Comparison of ENCODE assay signal across 10 cellular contexts in genomic region chr2:113211226-113212105, GRCh38. TPM values are rescaled to one million over a fixed set of nuclear protein-coding genes. Genes with fewer than 3 reads are reported as not detected.
A peak's percentile ranks its signal among the peaks of the same experiment; 100 is the strongest.
DNase-seq lines count a peak whose midpoint lies in the region; ATAC-seq and TF ChIP-seq lines count a peak whose summit lies in the region.
"Had no signal": no experiment of that assay in that cellular context is flagged by ENCODE, and none has a peak within 500 bp of the region (broad histone marks: within the 10 kb centered on the region; RNA-seq: fewer than 3 reads in every experiment).

No MANE protein-coding gene starts in this region.

- TF ChIP-seq CTCF in HFFc6 (IDR thresholded peaks at IDR 0.05) (no peak), breast epithelium (IDR thresholded peaks at IDR 0.05) (no peak), tibial nerve (IDR thresholded peaks at IDR 0.05) (no peak), Calu3 (IDR thresholded peaks at IDR 0.05; ENCODE audit: unreplicated experiment) (no peak)

- H3K36me3 Mint-ChIP-seq in HFFc6 (ENCODE audit: low read depth) (no peaks in the 10 kb centered on the region), Calu3 (ENCODE audit: insufficient read depth, unreplicated experiment) (no peaks in the 10 kb centered on the region)
- no peaks in the 10 kb centered on the region for H3K36me3 Mint-ChIP-seq in activated naive CD4-positive, alpha-beta T cell treated with anti-CD3 and anti-CD28 coated beads, Interleukin-2, amount 10 ng/mL, durations not matched to agents 7 days and 5 days

- intact Hi-C loops in breast epithelium (cut with DNase I; ENCODE audit: low total_unique reads) = no loop called here
- intact Hi-C loops in left colon (cut with DNase I, micrococcal nuclease) = no loop called here
- intact Hi-C loops in Calu3 (cut with micrococcal nuclease; ENCODE audit: unreplicated experiment) = no loop called here

- H3K27ac ChIP-seq in breast epithelium (peak overlapping the region; percentile 52 to 56), tibial nerve (peak overlapping the region; percentile 60 to 86 (median 73))

- TF ChIP-seq POLR2A in breast epithelium (IDR thresholded peaks at IDR 0.05) = no peak
- no peak for TF ChIP-seq POLR2A in tibial nerve (IDR thresholded peaks at IDR 0.05)

- peak overlapping the region; percentile 21 for H3K4me3 Mint-ChIP-seq in HFFc6
- H3K4me3 Mint-ChIP-seq in activated naive CD4-positive, alpha-beta T cell treated with anti-CD3 and anti-CD28 coated beads, Interleukin-2, amount 10 ng/mL, durations not matched to agents 7 days and 5 days = no peak overlapping the region
- no peak overlapping the region for H3K4me3 Mint-ChIP-seq in Calu3 (ENCODE audit: low read depth, unreplicated experiment)

- TF ChIP-seq EP300 in tibial nerve (IDR thresholded peaks at IDR 0.05) = peak in 1 of 2 donors; percentile 66

- H3K27me3 ChIP-seq in breast epithelium = no peaks in the 10 kb centered on the region
- no peaks in the 10 kb centered on the region for H3K27me3 ChIP-seq in tibial nerve

- no peaks in the 10 kb centered on the region for H3K9me3 ChIP-seq in breast epithelium
- H3K9me3 ChIP-seq in tibial nerve = no peaks in the 10 kb centered on the region

- H3K4me3 ChIP-seq in breast epithelium (no peak overlapping the region), tibial nerve (peak overlapping the region in 1 of 4 donors; percentile 24)

- CTCF ChIA-PET in activated naive CD4-positive, alpha-beta T cell treated with anti-CD3 and anti-CD28 coated beads, Interleukin-2, amount 10 ng/mL, durations not matched to agents 7 days and 5 days (lab: Charles Lee) = interaction anchor here (1.0 kb wide), 1 partner anchor 9 kb away, joined by 3 read pairs; no protein-coding TSS in a partner anchor
- CTCF ChIA-PET in Calu3 (lab: Charles Lee) = interaction anchor here (0.6 to 1.2 kb wide), 5 partner anchors 9 to 159 kb away, joined by 3 to 5 read pairs (median 3); no protein-coding TSS in a partner anchor

- H3K9me3 Mint-ChIP-seq in HFFc6 (no peaks in the 10 kb centered on the region), Calu3 (ENCODE audit: low read depth, unreplicated experiment) (no peaks in the 10 kb centered on the region)
- no peaks in the 10 kb centered on the region for H3K9me3 Mint-ChIP-seq in activated naive CD4-positive, alpha-beta T cell treated with anti-CD3 and anti-CD28 coated beads, Interleukin-2, amount 10 ng/mL, durations not matched to agents 7 days and 5 days

- DNase-seq in HFFc6 (peak; percentile 76), breast epithelium (ENCODE audit: low spot score in 2 of 2) (no peak), left colon (no peak), tibial nerve (ENCODE audit: low spot score in 2 of 2) (peak in 1 of 2 donors; percentile 36), retina (no peak), NCI-H524 (lab: John Stamatoyannopoulos, UW) (no peak), Calu3 (no peak)
- DNase-seq in activated naive CD4-positive, alpha-beta T cell treated with anti-CD3 and anti-CD28 coated beads, Interleukin-2, amount 10 ng/mL, durations not matched to agents 7 days and 5 days = no peak
- DNase-seq: MM.1S; stimulated activated naive CD4-positive, alpha-beta T cell treated with Interleukin-2 at 50 U/mL for 16 hours had no signal

- WGBS in tibial nerve, 2 donors = 58 to 65% methylated on average over 13 of the region's 13 CpGs

- H3K27me3 Mint-ChIP-seq in HFFc6 (ENCODE audit: insufficient read depth) (peaks cover 4% of the 10 kb centered on the region; the same call in 1 of the 2 replicates), Calu3 (ENCODE audit: unreplicated experiment) (no peaks in the 10 kb centered on the region)
- H3K27me3 Mint-ChIP-seq in activated naive CD4-positive, alpha-beta T cell treated with anti-CD3 and anti-CD28 coated beads, Interleukin-2, amount 10 ng/mL, durations not matched to agents 7 days and 5 days = peaks cover 26% of the 10 kb centered on the region

- H3K36me3 ChIP-seq in breast epithelium (no peaks in the 10 kb centered on the region), tibial nerve (no peaks in the 10 kb centered on the region)

- BruUV-seq in Calu3 (replicated peaks; lab: Mats Ljungman, UMichigan) = no TSS peak

- ATAC-seq in left colon = peak; percentile 43

- H3K4me1 ChIP-seq in breast epithelium = no peaks in the 10 kb centered on the region
- H3K4me1 ChIP-seq in tibial nerve = peaks cover 0 to 51% (median 25%) of the 10 kb centered on the region in 4 donors

- H3K4me1 Mint-ChIP-seq in HFFc6 (ENCODE audit: low read depth) (peaks cover 47% of the 10 kb centered on the region), Calu3 (ENCODE audit: low read depth, unreplicated experiment) (peaks cover 33% of the 10 kb centered on the region)
- H3K4me1 Mint-ChIP-seq in activated naive CD4-positive, alpha-beta T cell treated with anti-CD3 and anti-CD28 coated beads, Interleukin-2, amount 10 ng/mL, durations not matched to agents 7 days and 5 days = peaks cover 7% of the 10 kb centered on the region

- H3K27ac Mint-ChIP-seq in HFFc6 (peak overlapping the region; percentile 67), Calu3 (ENCODE audit: unreplicated experiment) (no peak overlapping the region)
- no peak overlapping the region for H3K27ac Mint-ChIP-seq in activated naive CD4-positive, alpha-beta T cell treated with anti-CD3 and anti-CD28 coated beads, Interleukin-2, amount 10 ng/mL, durations not matched to agents 7 days and 5 days

RNA-seq across cellular contexts. Expression of gene PSD4, which starts 37.7 kb away (rescaled TPM):
- 1 to 10 TPM in 5 of 6 experiments, under 1 TPM in 1; 0.76 to 1.8 (median 1.1) TPM for total RNA-seq in HFFc6 (2021; fragmentation: NEBNext Ultra II Directional; extraction: Animal tissue kit (Norgen Biotek cat#: 25700))
- total RNA-seq in breast epithelium (10 to 100 TPM in 2 of 3 donors, 1 to 10 TPM in 1; 4.3 to 61.2 (median 40.3) TPM), left colon (10 to 100 TPM; 68.4 to 72.1 TPM), tibial nerve (10 to 100 TPM in 3 of 4 donors, 1 to 10 TPM in 1; 8.7 to 20.7 (median 11.3) TPM), Calu3 (2022) (58.7 and 64.5 TPM in 2 replicates)
